1 cellular context compared by ENCODE assay signal in genomic region chr18:31572368-31572767, GRCh38.
TF ChIP-seq lines count a peak whose summit lies in the region.

No MANE protein-coding gene starts in this region.

TF ChIP-seq in HepG2, 621 proteins besides CTCF, POLR2A, EP300 and RAD21:
- TF ChIP-seq ZNF687 (CRISPR knock-in tag; IDR thresholded peaks at IDR 0.05) (peak; percentile 19; the same call in 1 of the 2 replicates), ZNF512B (CRISPR knock-in tag; IDR thresholded peaks at IDR 0.05; ENCODE audit: borderline replicate concordance) (no peak), POGK (CRISPR knock-in tag; conservative IDR thresholded peaks at IDR 0.05) (0 out of 2 replicates have a peak, but pooled peaks have one; percentile 25), SOX13 (IDR thresholded peaks at IDR 0.05) (no peak), SOX13 (CRISPR knock-in tag; conservative IDR thresholded peaks at IDR 0.05 in 1 of 2, IDR thresholded peaks at IDR 0.05 in 1 of 2) (no peak), TEAD3 (CRISPR knock-in tag; optimal IDR thresholded peaks at IDR 0.05; ENCODE audit: borderline replicate concordance) (no peak), HOXA7 (CRISPR knock-in tag; IDR thresholded peaks at IDR 0.05) (no peak)
